ENCODE assay signal across 14 cellular contexts in genomic region chr4:186829740-186830449, GRCh38.
DNase-seq lines count a peak whose midpoint lies in the region; ATAC-seq and TF ChIP-seq lines count a peak whose summit lies in the region.
"Had no signal": no experiment of that assay in that cellular context is flagged by ENCODE, and none has a peak within 500 bp of the region (broad histone marks: within the 10 kb centered on the region; RNA-seq: fewer than 3 reads in every experiment).

No MANE protein-coding gene starts in this region.

- RAD21 ChIA-PET in HCT116 (lab: Charles Lee; ENCODE audit: low non-redundant PET in 1 of 2, low total read pairs in 2 of 2, uncharacterized antibody in 2 of 2, unreplicated experiment in 2 of 2) = no interaction called here

- DNase-seq in HCT116 (ENCODE audit: low read depth, low spot score) (peak; percentile 82), RWPE2 (ENCODE audit: low spot score) (no peak), fibroblast of the aortic adventitia (ENCODE audit: low read depth) (peak; percentile 77), retinal pigment epithelial cell (ENCODE audit: low read depth) (peak; percentile 82), KBM-7 (no peak), mesothelial cell of epicardium (ENCODE audit: low spot score in 2 of 2, unreplicated experiment in 2 of 2) (no peak), GM19240 (ENCODE audit: insufficient read length, low spot score) (no peak)
- DNase-seq: activated CD8-positive, alpha-beta memory T cell treated with anti-CD3 and anti-CD28 coated beads for 24 hours; activated naive CD4-positive, alpha-beta T cell treated with anti-CD3 and anti-CD28 coated beads, Interleukin-2, amount 10 ng/mL, durations not matched to agents 7 days and 5 days; dermis blood vessel endothelial cell; DMS79 treated with DMSO at 0.1 percent for 48 hours; midbrain; T1000 had no signal

- CTCF ChIA-PET in HCT116 (lab: Charles Lee) = no interaction called here

- H3K4me3 Mint-ChIP-seq in mesothelial cell of epicardium = no peak overlapping the region
- H3K4me3 Mint-ChIP-seq: activated naive CD4-positive, alpha-beta T cell treated with anti-CD3 and anti-CD28 coated beads, Interleukin-2, amount 10 ng/mL, durations not matched to agents 7 days and 5 days had no signal

- no peaks in the 10 kb centered on the region for H3K9me2 ChIP-seq in HCT116 (ENCODE audit: insufficient read depth)

- TF ChIP-seq POLR2A in HCT116 (IDR thresholded peaks at IDR 0.05; ENCODE audit: borderline replicate concordance, extremely low read depth, insufficient read depth, insufficient read length) = no peak

- TF ChIP-seq CTCF in HCT116 (IDR thresholded peaks at IDR 0.05 in 2 of 3, conservative IDR thresholded peaks at IDR 0.05 in 1 of 3; ENCODE audit: borderline replicate concordance in 1 of 3, insufficient read depth in 1 of 3, low read depth in 2 of 3, low read length in 2 of 3) (no peak), RWPE2 (IDR thresholded peaks at IDR 0.05; ENCODE audit: poor library complexity, severe bottlenecking) (no peak), fibroblast of the aortic adventitia (IDR thresholded peaks at IDR 0.05; ENCODE audit: insufficient read depth, low read length) (no peak), retinal pigment epithelial cell (conservative IDR thresholded peaks at IDR 0.05; ENCODE audit: low read depth, low read length) (no peak), mesothelial cell of epicardium (IDR thresholded peaks at IDR 0.05; ENCODE audit: unreplicated experiment) (no peak)

- POLR2A ChIA-PET in HCT116 (lab: Charles Lee) = interaction anchor here (0.5 to 3.0 kb wide), 7 partner anchors 10 to 106 kb away, joined by 3 to 21 read pairs (median 3); partner anchors contain the start of gene FAT1

- H3K4me1 ChIP-seq in HCT116 (ENCODE audit: control insufficient read depth in 1 of 2, insufficient read depth in 2 of 2, low read length in 2 of 2) (peaks cover 80 to 98% of the 10 kb centered on the region in 2 experiments), RWPE2 (ENCODE audit: insufficient read depth, poor library complexity, severe bottlenecking) (peaks cover 21% of the 10 kb centered on the region)

- H3K9me3 ChIP-seq in HCT116 (ENCODE audit: control insufficient read depth in 1 of 2, insufficient read depth in 1 of 2, low read depth in 1 of 2, low read length in 2 of 2) (no peaks in the 10 kb centered on the region), RWPE2 (ENCODE audit: severe bottlenecking) (no peaks in the 10 kb centered on the region)

- H3K27me3 ChIP-seq in HCT116 (ENCODE audit: insufficient read depth, low read length) (no peaks in the 10 kb centered on the region), RWPE2 (ENCODE audit: insufficient read depth, poor library complexity, severe bottlenecking) (no peaks in the 10 kb centered on the region)

- TF ChIP-seq RAD21 in HCT116 (IDR thresholded peaks at IDR 0.05; ENCODE audit: low read depth) = no peak

- no TSS peak for BruUV-seq in HCT116 (replicated peaks; lab: Mats Ljungman, UMichigan)

- H3K4me1 Mint-ChIP-seq in mesothelial cell of epicardium = peaks cover 23% of the 10 kb centered on the region
- H3K4me1 Mint-ChIP-seq: activated naive CD4-positive, alpha-beta T cell treated with anti-CD3 and anti-CD28 coated beads, Interleukin-2, amount 10 ng/mL, durations not matched to agents 7 days and 5 days had no signal

- no peak overlapping the region for H3K27ac Mint-ChIP-seq in mesothelial cell of epicardium
- H3K27ac Mint-ChIP-seq: activated naive CD4-positive, alpha-beta T cell treated with anti-CD3 and anti-CD28 coated beads, Interleukin-2, amount 10 ng/mL, durations not matched to agents 7 days and 5 days had no signal

- peaks cover 1% of the 10 kb centered on the region for H3K27me3 Mint-ChIP-seq in mesothelial cell of epicardium (ENCODE audit: low read depth)
- H3K27me3 Mint-ChIP-seq: activated naive CD4-positive, alpha-beta T cell treated with anti-CD3 and anti-CD28 coated beads, Interleukin-2, amount 10 ng/mL, durations not matched to agents 7 days and 5 days had no signal

- no peaks in the 10 kb centered on the region for H4K20me1 ChIP-seq in HCT116 (ENCODE audit: insufficient read depth)

- intact Hi-C loops in HCT116 (cut with micrococcal nuclease) = no loop called here

- ATAC-seq in HCT116 (peak; percentile 43), RWPE2 (ENCODE audit: low read depth) (peak; percentile 73)
- ATAC-seq: Panc1 had no signal

- H3K27ac ChIP-seq in HCT116 (ENCODE audit: low read depth, low read length) = peak overlapping the region; percentile 88
- no peak overlapping the region for H3K27ac ChIP-seq in RWPE2 (ENCODE audit: poor library complexity, severe bottlenecking)

- peak overlapping the region; percentile 74 for H3K4me2 ChIP-seq in HCT116 (ENCODE audit: low read length)

- H3K4me3 ChIP-seq in HCT116 (replicated peaks in 1 of 2; ENCODE audit: low read depth in 1 of 2, low read length in 2 of 2) = peak overlapping the region in 1 of 2 experiments; percentile 40; a peak in 2 of 4 replicates
- no peak overlapping the region for H3K4me3 ChIP-seq in RWPE2 (ENCODE audit: severe bottlenecking)
- H3K4me3 ChIP-seq in fibroblast of the aortic adventitia (ENCODE audit: low read depth, low read length) = no peak overlapping the region
- no peak overlapping the region for H3K4me3 ChIP-seq in retinal pigment epithelial cell (ENCODE audit: low read length)

- H2AFZ ChIP-seq in HCT116 (ENCODE audit: low read depth, low read length, poor library complexity, severe bottlenecking) = no peak overlapping the region

- in situ Hi-C loops in KBM-7 (cut with MboI; ENCODE audit: low pct_unique_long_range_greater_than_20kb, low sequenced_read_pairs) = no loop called here

- peak overlapping the region; percentile 44 for H3K9ac ChIP-seq in HCT116 (ENCODE audit: low read length)

- no peaks in the 10 kb centered on the region for H3K36me3 Mint-ChIP-seq in mesothelial cell of epicardium
- H3K36me3 Mint-ChIP-seq: activated naive CD4-positive, alpha-beta T cell treated with anti-CD3 and anti-CD28 coated beads, Interleukin-2, amount 10 ng/mL, durations not matched to agents 7 days and 5 days had no signal

- peaks cover 6% of the 10 kb centered on the region; the same call in 1 of the 2 replicates for H3K79me2 ChIP-seq in HCT116 (ENCODE audit: insufficient read depth, low read length)

- no peaks in the 10 kb centered on the region for H3K9me3 Mint-ChIP-seq in mesothelial cell of epicardium

- no peaks in the 10 kb centered on the region for H3K36me3 ChIP-seq in HCT116 (ENCODE audit: control insufficient read depth in 1 of 2, insufficient read depth in 2 of 2, low read length in 2 of 2)
- no peaks in the 10 kb centered on the region for H3K36me3 ChIP-seq in RWPE2 (ENCODE audit: low read depth)

TF ChIP-seq in HCT116, 20 proteins besides CTCF, POLR2A, EP300 and RAD21:
- TF ChIP-seq YY1 (IDR thresholded peaks at IDR 0.05; ENCODE audit: extremely low read depth, insufficient replicate concordance, low read depth, low read length) = no peak
- TF ChIP-seq TCF7L2 (IDR thresholded peaks at IDR 0.05; ENCODE audit: borderline replicate concordance, extremely low read depth, insufficient read depth, insufficient read length) = peak; percentile 84

Comparison
In these comparisons a context has a peak if more than half of its experiments do, and no peak if none do; other contexts are left out.
1. DNase-seq: peak in HCT116 (single experiment), fibroblast of the aortic adventitia (single experiment) and retinal pigment epithelial cell (single experiment); none in RWPE2 (single experiment), KBM-7 (single experiment), mesothelial cell of epicardium (0 of 2) and GM19240 (single experiment).